ENCODE assay signal across 9 cellular contexts in genomic region chr1:177170756-177171535, GRCh38. TPM values are rescaled to one million over a fixed set of nuclear protein-coding genes. Genes with fewer than 3 reads are reported as not detected.
DNase-seq lines count a peak whose midpoint lies in the region; ATAC-seq and TF ChIP-seq lines count a peak whose summit lies in the region.
"Had no signal": no experiment of that assay in that cellular context is flagged by ENCODE, and none has a peak within 500 bp of the region (broad histone marks: within the 10 kb centered on the region; RNA-seq: fewer than 3 reads in every experiment).

TSS of gene BRINP2 (plus strand) at chr1:177170958. CDS start at chr1:177229877, 58,919 bp downstream.

- no peaks in the 10 kb centered on the region for H3K36me3 Mint-ChIP-seq in neural crest cell (ENCODE audit: low read depth)

- 1 to 5% methylated on average over 23 to 28 of the region's 49 CpGs for WGBS in esophagus squamous epithelium, 2 donors

- peaks cover 3% of the 10 kb centered on the region for H3K27me3 Mint-ChIP-seq in neural crest cell (ENCODE audit: low read depth)

- no peak within 1 kb of the TSS for H3K27ac Mint-ChIP-seq in neural crest cell (ENCODE audit: unreplicated experiment)

- intact Hi-C loops in esophagus squamous epithelium (cut with DNase I), result loop anchor here (10.0 kb wide), 1 partner anchor 276 kb away; no protein-coding TSS in a partner anchor

- H3K36me3 ChIP-seq in esophagus squamous epithelium, result no peaks in the 10 kb centered on the region
- H3K36me3 ChIP-seq: neutrophil had no signal

- peak within 1 kb of the TSS in 3 of 4 donors; percentile 7 to 45 (median 33) for H3K4me3 ChIP-seq in esophagus squamous epithelium

- peak; percentile 68 for ATAC-seq in HG02943 (IDR thresholded peaks at IDR 0.05; ENCODE audit: low read depth, unreplicated experiment)

- no peak for TF ChIP-seq POLR2A in esophagus squamous epithelium (IDR thresholded peaks at IDR 0.05)

- peaks cover 0 to 96% (median 2%) of the 10 kb centered on the region in 4 donors for H3K27me3 ChIP-seq in esophagus squamous epithelium

- no peak within 1 kb of the TSS for H3K27ac ChIP-seq in esophagus squamous epithelium
- H3K27ac ChIP-seq: neutrophil had no signal

- H3K4me1 Mint-ChIP-seq in neural crest cell, result no peaks in the 10 kb centered on the region

- no peak for TF ChIP-seq CTCF in esophagus squamous epithelium (IDR thresholded peaks at IDR 0.05)
- no peak for TF ChIP-seq CTCF in neural crest cell (conservative IDR thresholded peaks at IDR 0.05)

- H3K4me1 ChIP-seq in esophagus squamous epithelium, result peaks cover 0 to 13% (median 4%) of the 10 kb centered on the region in 3 donors

- no peaks in the 10 kb centered on the region for H3K9me3 Mint-ChIP-seq in neural crest cell

- H3K9me3 ChIP-seq in esophagus squamous epithelium, result no peaks in the 10 kb centered on the region
- H3K9me3 ChIP-seq: neutrophil had no signal

- DNase-seq in EL, result peak; percentile 25
- DNase-seq in NCI-H774 (lab: John Stamatoyannopoulos, UW), result peak; percentile 82
- DNase-seq in esophagus squamous epithelium (lab: John Stamatoyannopoulos, UW), result no peak
- peak; percentile 62 for DNase-seq in neural crest cell (ENCODE audit: low read depth, low spot score)
- DNase-seq in OCI-M1 (lab: John Stamatoyannopoulos, UW), result no peak
- DNase-seq in activated CD4-positive, alpha-beta T cell treated with anti-CD3 and anti-CD28 coated beads, Interleukin-2, amount 50 U/mL, for 48 hours, result no peak
- no peak for DNase-seq in NK-92 (lab: John Stamatoyannopoulos, UW; ENCODE audit: unreplicated experiment)

- no peak within 1 kb of the TSS for H3K4me3 Mint-ChIP-seq in neural crest cell

RNA-seq across cellular contexts. Expression of gene BRINP2, which starts in this region (rescaled TPM):
- not detected for total RNA-seq in esophagus squamous epithelium
- total RNA-seq in neural crest cell, result 1.3 and 1.4 TPM in 2 replicates

Comparison
In these comparisons a context has a peak if more than half of its experiments do, and no peak if none do; other contexts are left out.
1. DNase-seq: peak in EL (single experiment), NCI-H774 (single experiment) and neural crest cell (single experiment); none in esophagus squamous epithelium (single experiment), OCI-M1 (single experiment), activated CD4-positive, alpha-beta T cell treated with anti-CD3 and anti-CD28 coated beads, Interleukin-2, amount 50 U/mL, for 48 hours (0 of 2) and NK-92 (single experiment).